In the genomic region with DNA sequence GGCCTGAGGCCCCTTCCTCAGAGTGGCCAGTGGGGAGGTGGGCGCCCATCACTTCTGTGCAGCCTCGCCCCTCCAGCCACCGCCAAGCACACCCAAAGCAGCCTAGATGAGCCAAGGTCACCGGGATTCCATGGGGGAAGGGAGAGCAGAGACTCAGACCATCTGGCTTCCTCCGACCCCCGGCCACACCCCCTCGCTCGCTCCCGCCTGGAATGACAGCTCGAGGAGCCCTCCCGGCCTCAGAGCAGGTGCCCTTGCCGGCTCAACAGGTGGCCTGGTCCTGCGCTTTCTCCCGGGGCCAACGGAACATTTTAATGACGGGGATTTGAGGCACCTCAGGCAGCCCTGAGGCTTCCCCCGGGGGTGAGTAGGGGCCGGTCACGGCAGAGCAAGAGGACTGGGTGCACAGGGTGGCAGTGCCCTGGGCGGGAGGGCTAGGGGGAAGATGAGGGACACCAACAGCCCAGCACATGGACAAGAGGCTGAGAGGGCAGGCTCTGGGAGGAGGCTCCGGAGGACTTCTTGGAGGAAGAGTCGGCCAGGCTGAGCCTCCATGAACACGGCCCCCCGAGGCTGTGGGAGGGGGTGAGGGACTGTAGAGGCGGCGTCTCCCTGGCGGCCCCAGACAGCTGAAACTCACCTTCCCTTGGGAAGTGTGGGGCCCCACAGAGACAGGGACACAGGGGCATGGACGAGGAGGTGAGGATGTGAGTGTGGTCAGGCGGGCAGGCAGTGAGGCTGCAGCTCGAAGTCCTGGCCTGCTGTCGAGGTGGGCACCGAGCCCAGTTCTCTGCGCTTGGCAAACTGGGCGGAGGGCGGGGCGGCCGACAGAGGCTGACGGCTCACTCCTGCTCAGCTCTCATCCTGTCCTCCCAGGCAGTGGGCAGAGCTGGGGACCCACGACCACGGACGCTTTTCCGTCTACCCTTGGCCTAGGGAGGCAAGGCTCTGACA, we compare ENCODE assay signal across 10 cellular contexts. TPM values are rescaled to one million over a fixed set of nuclear protein-coding genes. Genes with fewer than 3 reads are reported as not detected.
A peak's percentile ranks its signal among the peaks of the same experiment; 100 is the strongest.
DNase-seq lines count a peak whose midpoint lies in the region; ATAC-seq and TF ChIP-seq lines count a peak whose summit lies in the region.
"Had no signal": no experiment of that assay in that cellular context is flagged by ENCODE, and none has a peak within 500 bp of the region (broad histone marks: within the 10 kb centered on the region; RNA-seq: fewer than 3 reads in every experiment).

No MANE protein-coding gene starts in this region.

- H3K27ac ChIP-seq in GM23338 (ENCODE audit: low read depth) (no peak overlapping the region), substantia nigra (ENCODE audit: low read depth, low read length, poor library complexity, severe bottlenecking) (no peak overlapping the region), upper lobe of right lung (no peak overlapping the region)
- H3K27ac ChIP-seq: gastrocnemius medialis had no signal

- H3K4me1 Mint-ChIP-seq in GM23338 = no peaks in the 10 kb centered on the region
- H3K4me1 Mint-ChIP-seq: stimulated activated naive CD8-positive, alpha-beta T cell treated with anti-CD3 and anti-CD28 coated beads, Interleukin-15, amount 100 ng/mL, for 72 hours had no signal

- no peak overlapping the region for H3K4me3 ChIP-seq in GM23338
- no peak overlapping the region for H3K4me3 ChIP-seq in fibroblast of mammary gland (ENCODE audit: control insufficient read depth, low read depth, low read length)
- H3K4me3 ChIP-seq in upper lobe of right lung = no peak overlapping the region
- H3K4me3 ChIP-seq: gastrocnemius medialis had no signal

- H3K27me3 ChIP-seq in GM23338 (ENCODE audit: insufficient read depth) = no peaks in the 10 kb centered on the region
- peaks cover 38% of the 10 kb centered on the region for H3K27me3 ChIP-seq in upper lobe of right lung

- H3K4me3 Mint-ChIP-seq in GM23338 = no peak overlapping the region
- H3K4me3 Mint-ChIP-seq: stimulated activated naive CD8-positive, alpha-beta T cell treated with anti-CD3 and anti-CD28 coated beads, Interleukin-15, amount 100 ng/mL, for 72 hours had no signal

- H2AFZ ChIP-seq in GM23338 = no peak overlapping the region

- intact Hi-C loops in upper lobe of right lung (cut with DNase I) = no loop called here

- TF ChIP-seq CTCF in GM23338 (conservative IDR thresholded peaks at IDR 0.05; ENCODE audit: low read depth in 2 of 2) (no peak), fibroblast of mammary gland (conservative IDR thresholded peaks at IDR 0.05; ENCODE audit: control insufficient read depth, insufficient read depth, low read depth, low read length) (no peak), upper lobe of right lung (IDR thresholded peaks at IDR 0.05) (no peak)

- H3K36me3 Mint-ChIP-seq in GM23338 (ENCODE audit: low read depth) = no peaks in the 10 kb centered on the region

- peaks cover 8% of the 10 kb centered on the region for H3K27me3 Mint-ChIP-seq in GM23338 (ENCODE audit: insufficient read depth, low read depth, poor library complexity)

- no peak overlapping the region for H3K4me2 ChIP-seq in GM23338

- no peaks in the 10 kb centered on the region for H3K79me2 ChIP-seq in GM23338 (replicated peaks; ENCODE audit: insufficient read depth)

- no peak overlapping the region for H3K27ac Mint-ChIP-seq in GM23338
- H3K27ac Mint-ChIP-seq: stimulated activated naive CD8-positive, alpha-beta T cell treated with anti-CD3 and anti-CD28 coated beads, Interleukin-15, amount 100 ng/mL, for 72 hours had no signal

- no peaks in the 10 kb centered on the region for H3K9me2 ChIP-seq in GM23338 (ENCODE audit: insufficient read depth)

- H3F3A ChIP-seq in GM23338 (replicated peaks; ENCODE audit: low read depth) = no peaks in the 10 kb centered on the region

- H3K4me1 ChIP-seq in GM23338 (ENCODE audit: insufficient read depth) = no peaks in the 10 kb centered on the region
- no peaks in the 10 kb centered on the region for H3K4me1 ChIP-seq in upper lobe of right lung
- H3K4me1 ChIP-seq: gastrocnemius medialis had no signal

- H3K9me3 ChIP-seq in upper lobe of right lung = no peaks in the 10 kb centered on the region
- H3K9me3 ChIP-seq: gastrocnemius medialis had no signal

- ATAC-seq in GM23338 = peak; percentile 9
- ATAC-seq in upper lobe of right lung = no peak
- ATAC-seq: gastrocnemius medialis; stimulated activated naive CD8-positive, alpha-beta T cell treated with anti-CD3 and anti-CD28 coated beads, Interleukin-15, amount 100 ng/mL, for 72 hours had no signal

- DNase-seq in GM23338 (ENCODE audit: low spot score) = no peak
- DNase-seq in NCI-H226 = peak; percentile 66
- DNase-seq in fibroblast of mammary gland (ENCODE audit: low read depth) = peak; percentile 10
- DNase-seq in substantia nigra (lab: John Stamatoyannopoulos, UW) = peak in 31 of 49 donors; percentile 3 to 74 (median 47)
- DNase-seq in pons (ENCODE audit: low spot score) = no peak
- DNase-seq in HuH-7 (ENCODE audit: low spot score) = no peak
- DNase-seq in upper lobe of right lung = no peak
- DNase-seq: gastrocnemius medialis; stimulated activated naive CD8-positive, alpha-beta T cell treated with anti-CD3 and anti-CD28 coated beads, Interleukin-15, amount 100 ng/mL, for 72 hours had no signal

- H4K20me1 ChIP-seq in GM23338 (replicated peaks; ENCODE audit: insufficient read depth) = no peaks in the 10 kb centered on the region

- H3K9me3 Mint-ChIP-seq in GM23338 = no peaks in the 10 kb centered on the region
- H3K9me3 Mint-ChIP-seq: stimulated activated naive CD8-positive, alpha-beta T cell treated with anti-CD3 and anti-CD28 coated beads, Interleukin-15, amount 100 ng/mL, for 72 hours had no signal

- H3K36me3 ChIP-seq in GM23338 (ENCODE audit: insufficient read depth) (no peaks in the 10 kb centered on the region), upper lobe of right lung (no peaks in the 10 kb centered on the region)
- H3K36me3 ChIP-seq: gastrocnemius medialis had no signal

TF ChIP-seq in GM23338, 12 proteins besides CTCF, POLR2A, EP300 and RAD21 (continues in another document):
- no peak for TF ChIP-seq POLR2AphosphoS5 (IDR thresholded peaks at IDR 0.05; ENCODE audit: low read depth)
- TF ChIP-seq, protein P1, sequence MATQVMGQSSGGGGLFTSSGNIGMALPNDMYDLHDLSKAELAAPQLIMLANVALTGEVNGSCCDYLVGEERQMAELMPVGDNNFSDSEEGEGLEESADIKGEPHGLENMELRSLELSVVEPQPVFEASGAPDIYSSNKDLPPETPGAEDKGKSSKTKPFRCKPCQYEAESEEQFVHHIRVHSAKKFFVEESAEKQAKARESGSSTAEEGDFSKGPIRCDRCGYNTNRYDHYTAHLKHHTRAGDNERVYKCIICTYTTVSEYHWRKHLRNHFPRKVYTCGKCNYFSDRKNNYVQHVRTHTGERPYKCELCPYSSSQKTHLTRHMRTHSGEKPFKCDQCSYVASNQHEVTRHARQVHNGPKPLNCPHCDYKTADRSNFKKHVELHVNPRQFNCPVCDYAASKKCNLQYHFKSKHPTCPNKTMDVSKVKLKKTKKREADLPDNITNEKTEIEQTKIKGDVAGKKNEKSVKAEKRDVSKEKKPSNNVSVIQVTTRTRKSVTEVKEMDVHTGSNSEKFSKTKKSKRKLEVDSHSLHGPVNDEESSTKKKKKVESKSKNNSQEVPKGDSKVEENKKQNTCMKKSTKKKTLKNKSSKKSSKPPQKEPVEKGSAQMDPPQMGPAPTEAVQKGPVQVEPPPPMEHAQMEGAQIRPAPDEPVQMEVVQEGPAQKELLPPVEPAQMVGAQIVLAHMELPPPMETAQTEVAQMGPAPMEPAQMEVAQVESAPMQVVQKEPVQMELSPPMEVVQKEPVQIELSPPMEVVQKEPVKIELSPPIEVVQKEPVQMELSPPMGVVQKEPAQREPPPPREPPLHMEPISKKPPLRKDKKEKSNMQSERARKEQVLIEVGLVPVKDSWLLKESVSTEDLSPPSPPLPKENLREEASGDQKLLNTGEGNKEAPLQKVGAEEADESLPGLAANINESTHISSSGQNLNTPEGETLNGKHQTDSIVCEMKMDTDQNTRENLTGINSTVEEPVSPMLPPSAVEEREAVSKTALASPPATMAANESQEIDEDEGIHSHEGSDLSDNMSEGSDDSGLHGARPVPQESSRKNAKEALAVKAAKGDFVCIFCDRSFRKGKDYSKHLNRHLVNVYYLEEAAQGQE (IDR thresholded peaks at IDR 0.05; ENCODE audit: unreplicated experiment) = no peak
- TF ChIP-seq EZH2 (IDR thresholded peaks at IDR 0.05; ENCODE audit: low read depth, unreplicated experiment) = no peak

RNA-seq across cellular contexts. Expression of gene C1QTNF8, which starts 12.5 kb away (rescaled TPM):
- total RNA-seq in GM23338 (2014; rRNA removed; shearing (Covaris generic)) = not detected in 2 replicates
- not detected in 2 replicates for polyA plus RNA-seq in GM23338 (2016; fragmentation: Nextera tagmentation; extraction: Ambion mirVana)
- not detected for total RNA-seq in upper lobe of right lung
- total RNA-seq: bronchial epithelial cell, gastrocnemius medialis had no signal

RNA-seq across cellular contexts. Expression of gene SSTR5, which starts 36.0 kb away (rescaled TPM):
- 1.0 TPM in 1 of 2 replicates, not detected in the other for total RNA-seq in GM23338 (2014; rRNA removed; shearing (Covaris generic))
- polyA plus RNA-seq in GM23338 (2016; fragmentation: Nextera tagmentation; extraction: Ambion mirVana) = 0.60 TPM in 1 of 2 replicates, not detected in the other
- not detected for total RNA-seq in upper lobe of right lung
- total RNA-seq: bronchial epithelial cell had no signal

RNA-seq across cellular contexts. Expression of gene CACNA1H, which starts 44.3 kb away (rescaled TPM):
- 34.5 and 43.3 TPM in 2 replicates for total RNA-seq in GM23338 (2014; rRNA removed; shearing (Covaris generic))
- polyA plus RNA-seq in GM23338 (2016; fragmentation: Nextera tagmentation; extraction: Ambion mirVana) = 3.5 and 3.8 TPM in 2 replicates
- 10.9 TPM for total RNA-seq in upper lobe of right lung
- total RNA-seq: bronchial epithelial cell had no signal

Comparison
In these comparisons a context has a peak if more than half of its experiments do, and no peak if none do; other contexts are left out.
1. DNase-seq: peak in NCI-H226 (single experiment), fibroblast of mammary gland (single experiment) and substantia nigra (31 of 49); none in GM23338 (single experiment), pons (single experiment), HuH-7 (single experiment) and upper lobe of right lung (single experiment).